In the genomic region with DNA sequence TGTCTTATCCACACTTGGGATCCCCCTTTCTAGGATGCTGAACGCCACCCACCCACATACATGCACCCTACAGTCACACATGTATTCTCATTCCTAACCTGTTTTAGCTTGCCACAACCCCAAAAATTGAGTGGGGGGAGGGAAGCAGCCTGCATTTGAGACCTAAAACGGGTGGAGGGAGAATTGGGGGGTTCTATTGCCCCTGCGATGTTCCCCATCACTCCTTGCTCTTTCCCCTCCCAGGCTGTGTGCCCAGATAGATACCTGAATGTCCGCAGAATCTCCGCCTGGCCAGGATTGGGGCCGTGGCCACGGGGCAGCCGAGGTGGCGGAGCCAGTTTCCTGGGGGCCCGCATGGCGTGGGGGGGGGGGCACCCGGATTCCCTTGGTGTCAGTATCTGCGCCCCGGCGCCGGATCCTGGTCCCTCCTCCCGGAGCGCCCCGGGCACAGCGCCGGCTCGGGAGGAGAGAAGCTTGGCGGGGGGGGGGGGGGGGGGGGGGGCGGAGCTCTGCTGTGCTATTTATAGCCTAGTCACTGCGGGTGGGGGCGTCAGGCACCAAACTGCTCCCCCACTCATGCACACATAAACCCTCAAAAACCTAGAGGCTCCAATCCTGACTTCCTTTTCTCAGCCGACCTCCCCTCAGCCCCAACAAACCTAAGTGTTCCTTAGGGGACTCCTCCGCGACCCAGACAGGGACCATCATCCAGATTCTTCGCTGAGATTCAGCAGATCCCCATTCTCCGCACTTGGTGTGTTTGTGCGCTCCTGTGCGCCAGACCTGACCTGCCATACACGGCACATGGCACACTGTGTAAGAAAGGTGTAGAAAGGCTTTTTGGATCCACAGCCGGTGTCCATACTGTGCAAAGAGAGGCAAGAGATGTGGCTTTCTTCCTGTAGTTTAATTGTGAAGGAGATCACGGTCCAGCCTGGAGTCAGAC, we compare ENCODE assay signal across 8 cellular contexts. TPM values are rescaled to one million over a fixed set of nuclear protein-coding genes. Genes with fewer than 3 reads are reported as not detected.
DNase-seq lines count a peak whose midpoint lies in the region; ATAC-seq and TF ChIP-seq lines count a peak whose summit lies in the region.

No MANE protein-coding gene starts in this region.

- no peaks in the 10 kb centered on the region for H3K9me3 ChIP-seq in PC-3 (ENCODE audit: low read length)
- no peaks in the 10 kb centered on the region for H3K9me3 ChIP-seq in ascending aorta

- ATAC-seq in PC-3 (no peak), foreskin keratinocyte (no peak), GM19324 (IDR thresholded peaks at IDR 0.05; ENCODE audit: low FRiP score, unreplicated experiment) (no peak)

- no peaks in the 10 kb centered on the region for H4K20me1 ChIP-seq in PC-3 (ENCODE audit: low read length)

- H3K9ac ChIP-seq in PC-3 (ENCODE audit: low read length): 0 out of 2 replicates have a peak overlapping the region, but pooled peaks have one; percentile 5

- intact Hi-C loops in PC-3 (cut with micrococcal nuclease): no loop called here
- intact Hi-C loops in ascending aorta (cut with DNase I): loop anchor here (1.0 to 5.0 kb wide), 3 partner anchors 17 to 50 kb away; partner anchors contain the start of gene TXNIP

- no peaks in the 10 kb centered on the region for H3K9me2 ChIP-seq in PC-3 (replicated peaks; ENCODE audit: low read length)

- POLR2A ChIA-PET in PC-3 (lab: Charles Lee; ENCODE audit: unreplicated experiment): interaction anchor here (0.7 kb wide), 1 partner anchor 35 kb away, joined by 5 read pairs; the partner anchor contains the start of gene RBM8A

- H3F3A ChIP-seq in PC-3 (ENCODE audit: low read length, unreplicated experiment): no peaks in the 10 kb centered on the region

- H3K4me3 ChIP-seq in PC-3 (ENCODE audit: low read length) (peak overlapping the region; percentile 76), ascending aorta (peak overlapping the region; percentile 81 to 92), iPS-11a (ENCODE audit: low read depth, low read length) (peak overlapping the region; percentile 74), skeletal muscle cell (ENCODE audit: low read depth, low read length) (peak overlapping the region; percentile 64)

- no peaks in the 10 kb centered on the region for H3K79me2 ChIP-seq in PC-3 (ENCODE audit: low read length)

- H3K27ac ChIP-seq in PC-3 (ENCODE audit: low read length): no peak overlapping the region
- H3K27ac ChIP-seq in ascending aorta: peak overlapping the region; percentile 96 to 97
- no peak overlapping the region for H3K27ac ChIP-seq in foreskin keratinocyte

- peak overlapping the region; percentile 91 for H3K4me2 ChIP-seq in PC-3 (ENCODE audit: low read length)

- CTCF ChIA-PET in PC-3 (lab: Charles Lee): interaction anchor here (0.5 to 0.7 kb wide), 3 partner anchors 16 to 83 kb away, joined by 3 to 6 read pairs (median 5); partner anchors contain the start of gene PEX11B

- H2AFZ ChIP-seq in PC-3 (ENCODE audit: low read length): peak overlapping the region; percentile 87

- BruUV-seq in PC-3 (replicated peaks; lab: Mats Ljungman, UMichigan): no TSS peak

- H3K4me1 ChIP-seq in PC-3 (ENCODE audit: insufficient read depth, low read length): peaks cover 41% of the 10 kb centered on the region
- H3K4me1 ChIP-seq in ascending aorta: peaks cover 17 to 43% of the 10 kb centered on the region in 2 donors
- H3K4me1 ChIP-seq in foreskin keratinocyte: peaks cover 15% of the 10 kb centered on the region

- TF ChIP-seq CTCF in PC-3 (conservative IDR thresholded peaks at IDR 0.05; ENCODE audit: low read depth, low read length) (no peak), ascending aorta (IDR thresholded peaks at IDR 0.05) (no peak), foreskin keratinocyte (conservative IDR thresholded peaks at IDR 0.05) (no peak)

- H3K27me3 ChIP-seq in PC-3 (ENCODE audit: low read length) (no peaks in the 10 kb centered on the region), ascending aorta (no peaks in the 10 kb centered on the region), foreskin keratinocyte (no peaks in the 10 kb centered on the region)

- DNase-seq in GM03348 (ENCODE audit: low spot score) (peak; percentile 86), PC-3 (peak; percentile 20), ascending aorta (ENCODE audit: low spot score in 2 of 2) (peak in 1 of 2 donors; percentile 76), skeletal muscle cell (ENCODE audit: low read depth) (no peak), foreskin keratinocyte (no peak), ureter (ENCODE audit: low spot score) (no peak)

- H3K36me3 ChIP-seq in PC-3 (ENCODE audit: low read depth, low read length) (no peaks in the 10 kb centered on the region), ascending aorta (no peaks in the 10 kb centered on the region)

RNA-seq across cellular contexts. Expression of gene ANKRD34A, which starts 1.9 kb away (rescaled TPM):
- total RNA-seq in PC-3 (2014; rRNA removed): 0.29 and 2.8 TPM in 2 replicates
- 13.6 TPM for total RNA-seq in ascending aorta
- total RNA-seq in foreskin keratinocyte: 1.0 and 1.1 TPM in 2 replicates
- 1.2 TPM in 2 replicates for polyA plus RNA-seq in foreskin keratinocyte
- 0.47 TPM for total RNA-seq in ureter

RNA-seq across cellular contexts. Expression of gene POLR3GL, which starts 2.1 kb away (rescaled TPM):
- total RNA-seq in PC-3 (2014; rRNA removed) (3.7 and 8.4 TPM in 2 replicates), ascending aorta (22.9 TPM), foreskin keratinocyte (16.4 and 17.5 TPM in 2 replicates), ureter (21.0 TPM)
- 22.6 and 22.9 TPM in 2 replicates for polyA plus RNA-seq in foreskin keratinocyte

RNA-seq across cellular contexts. Expression of gene LIX1L, which starts 4.6 kb away (rescaled TPM):
- total RNA-seq in PC-3 (2014; rRNA removed): 12.5 and 13.6 TPM in 2 replicates
- total RNA-seq in ascending aorta: 44.0 TPM
- 18.8 and 21.7 TPM in 2 replicates for total RNA-seq in foreskin keratinocyte
- polyA plus RNA-seq in foreskin keratinocyte: 11.7 TPM in 2 replicates
- total RNA-seq in ureter: 24.7 TPM

RNA-seq across cellular contexts. Expression of gene TXNIP, which starts 33.9 kb away (rescaled TPM):
- 45.3 and 66.6 TPM in 2 replicates for total RNA-seq in PC-3 (2014; rRNA removed)
- 877 TPM for total RNA-seq in ascending aorta
- 16.2 and 17.2 TPM in 2 replicates for total RNA-seq in foreskin keratinocyte
- polyA plus RNA-seq in foreskin keratinocyte: 7.4 and 9.6 TPM in 2 replicates
- total RNA-seq in ureter: 744 TPM

RNA-seq across cellular contexts. Expression of gene RBM8A, which starts 35.1 kb away (rescaled TPM):
- total RNA-seq in PC-3 (2014; rRNA removed) (459 and 482 TPM in 2 replicates), ascending aorta (48.9 TPM), foreskin keratinocyte (174 and 204 TPM in 2 replicates), ureter (141 TPM)
- 227 and 256 TPM in 2 replicates for polyA plus RNA-seq in foreskin keratinocyte

Comparison
In these comparisons a context has a peak if more than half of its experiments do, and no peak if none do; other contexts are left out.
1. DNase-seq: peak in GM03348 (single experiment) and PC-3 (single experiment); none in skeletal muscle cell (single experiment), foreskin keratinocyte (0 of 2) and ureter (single experiment).
2. H3K27ac ChIP-seq: peak in ascending aorta (2 of 2); none in PC-3 (single experiment) and foreskin keratinocyte (single experiment).
3. Peak in every context shown above with its lines, with median percentiles within 50 percentile points of each other: H3K4me3 ChIP-seq.